In genomic region chr16:1030381-1030901, GRCh38 we compare ENCODE assay signal across 19 cellular contexts. TPM values are rescaled to one million over a fixed set of nuclear protein-coding genes. Genes with fewer than 3 reads are reported as not detected.
DNase-seq lines count a peak whose midpoint lies in the region; ATAC-seq and TF ChIP-seq lines count a peak whose summit lies in the region.
"Had no signal": no experiment of that assay in that cellular context is flagged by ENCODE, and none has a peak within 500 bp of the region (broad histone marks: within the 10 kb centered on the region; RNA-seq: fewer than 3 reads in every experiment).

No MANE protein-coding gene starts in this region.

- H3K27me3 ChIP-seq in BLaER1 = peaks cover 79% of the 10 kb centered on the region

- H3K27ac ChIP-seq in BLaER1 = no peak overlapping the region

- peak overlapping the region; percentile 69 for H3K4me2 ChIP-seq in BLaER1

- peaks cover 14% of the 10 kb centered on the region for H3K9me3 ChIP-seq in BLaER1

- peak; percentile 70 for ATAC-seq in left ventricle myocardium superior
- ATAC-seq: Panc1 had no signal

- intact Hi-C loops in left ventricle myocardium superior (cut with micrococcal nuclease) = no loop called here

- no peak overlapping the region for H3K9ac ChIP-seq in BLaER1

- no peak overlapping the region for H3K4me3 ChIP-seq in AG09309 (ENCODE audit: control insufficient read depth, low read depth, low read length)
- no peak overlapping the region for H3K4me3 ChIP-seq in BLaER1

- peak; percentile 18 for TF ChIP-seq CTCF in AG09309 (IDR thresholded peaks at IDR 0.05; ENCODE audit: control insufficient read depth, insufficient read depth, low read depth, low read length, missing control alignments)

- H3K36me3 ChIP-seq in BLaER1 = no peaks in the 10 kb centered on the region

- peaks cover 32% of the 10 kb centered on the region for H3K4me1 ChIP-seq in BLaER1

- DNase-seq in AG09309 (ENCODE audit: low read depth) (no peak), RPMI8226 (peak; percentile 55), left ventricle myocardium superior (no peak), NCI-H146 (lab: John Stamatoyannopoulos, UW) (no peak), SK-N-DZ (ENCODE audit: low spot score) (no peak)
- no peak for DNase-seq in activated CD8-positive, alpha-beta memory T cell treated with anti-CD3 and anti-CD28 coated beads for 24 hours
- no peak for DNase-seq in activated CD8-positive, alpha-beta memory T cell treated with anti-CD3 and anti-CD28 coated beads, Interleukin-2, amount 50 U/mL, for 4 hours
- DNase-seq: ACHN, DMS153, HCEC 1CT, NCI-H2107, NCI-H510A, NCI-H82, SIG-M5, SW 1271 had no signal

- H4K20me1 ChIP-seq in BLaER1 = peaks cover 64% of the 10 kb centered on the region

RNA-seq across cellular contexts. Expression of gene SSTR5, which starts 42.1 kb away (rescaled TPM):
- 25.8 TPM for total RNA-seq in left ventricle myocardium superior
- 0.82 and 1.2 TPM in 2 replicates for polyA plus RNA-seq in SK-N-DZ (2014; cell fraction: cytosol; rRNA removed)
- polyA plus RNA-seq in SK-N-DZ (2014; cell fraction: nucleus; rRNA removed) = 1.6 TPM in 1 of 2 replicates, not detected in the other
- total RNA-seq: HT1080 had no signal
- polyA plus RNA-seq: BJ had no signal

RNA-seq across cellular contexts. Expression of gene SOX8, which starts 48.9 kb away (rescaled TPM):
- total RNA-seq in left ventricle myocardium superior = 0.47 TPM
- 0.09 TPM in 1 of 2 replicates, not detected in the other for polyA plus RNA-seq in SK-N-DZ (2014; cell fraction: cytosol; rRNA removed)
- polyA plus RNA-seq in SK-N-DZ (2014; cell fraction: nucleus; rRNA removed) = 0.20 TPM in 1 of 2 replicates, not detected in the other
- total RNA-seq: HT1080 had no signal

RNA-seq across cellular contexts. Expression of gene LMF1, which starts 59.7 kb away (rescaled TPM):
- 6.0 TPM for total RNA-seq in left ventricle myocardium superior
- 5.6 and 13.6 TPM in 2 replicates for polyA plus RNA-seq in SK-N-DZ (2014; cell fraction: cytosol; rRNA removed)
- polyA plus RNA-seq in SK-N-DZ (2014; cell fraction: nucleus; rRNA removed) = 5.3 and 12.5 TPM in 2 replicates
- total RNA-seq: HT1080 had no signal
